ENCODE assay signal across 19 cellular contexts in the genomic region with DNA sequence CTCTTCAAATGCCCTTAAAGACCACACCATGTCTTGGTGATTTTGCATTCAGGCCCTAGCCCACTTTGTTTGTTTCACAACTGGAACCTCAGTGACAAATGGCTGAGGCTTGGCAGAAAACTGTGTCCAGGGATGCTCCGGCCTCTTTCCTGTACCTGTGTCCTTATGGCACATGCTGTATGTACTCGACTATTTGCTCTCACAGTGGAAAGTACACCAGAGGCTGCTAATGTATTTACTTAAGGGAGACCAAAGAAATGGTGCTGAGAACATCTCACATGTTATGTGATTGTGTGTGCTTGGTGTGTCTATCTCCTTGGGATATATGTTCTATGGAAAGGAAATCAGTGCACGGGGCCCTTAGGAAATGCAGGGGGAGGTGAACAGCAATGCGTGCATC.
"Had no signal": no experiment of that assay in that cellular context is flagged by ENCODE, and none has a peak within 500 bp of the region (broad histone marks: within the 10 kb centered on the region; RNA-seq: fewer than 3 reads in every experiment).

No MANE protein-coding gene starts in this region.

- DNase-seq: dermis blood vessel endothelial cell; effector memory CD4-positive, alpha-beta T cell; foreskin keratinocyte; left ventricle myocardium superior; naive thymus-derived CD8-positive, alpha-beta T cell; nephron progenitor cell; nucleus accumbens; stimulated activated CD4-positive, alpha-beta T cell treated with anti-CD3 and anti-CD28 coated beads, Interleukin-2, amount 100 ng/mL, for 48 hours; stimulated activated naive B cell treated with anti-CD40 and anti-IgM and Interleukin-4, amounts not matched to agents 10 μg/mL and 1 μg/mL and 100 μg/mL, for 72 hours; upper lobe of left lung had no signal

- H3K36me3 ChIP-seq: esophagus muscularis mucosa, gastroesophageal sphincter, lower lobe of right lung, prostate gland, right atrium auricular region, thoracic aorta, tibial nerve, upper lobe of left lung had no signal

- H3K4me3 ChIP-seq: coronary artery, esophagus muscularis mucosa, gastroesophageal sphincter, lower lobe of right lung, prostate gland, right atrium auricular region, thoracic aorta, tibial nerve, upper lobe of left lung had no signal

- H3K4me1 ChIP-seq: foreskin keratinocyte had no signal

- H3K27ac ChIP-seq: coronary artery, esophagus muscularis mucosa, foreskin keratinocyte, gastroesophageal sphincter, lower lobe of right lung, prostate gland, right atrium auricular region, thoracic aorta, tibial nerve, upper lobe of left lung had no signal

- H3K27me3 ChIP-seq: esophagus muscularis mucosa, foreskin keratinocyte, gastroesophageal sphincter, right atrium auricular region, tibial nerve, upper lobe of left lung had no signal

- H3K9me3 ChIP-seq: esophagus muscularis mucosa, gastroesophageal sphincter, lower lobe of right lung, prostate gland, right atrium auricular region, thoracic aorta, tibial nerve, upper lobe of left lung had no signal

- ATAC-seq: foreskin keratinocyte; gastroesophageal sphincter; left ventricle myocardium superior; lower lobe of right lung; naive thymus-derived CD8-positive, alpha-beta T cell; sciatic nerve; stimulated activated naive B cell treated with anti-CD40 and anti-IgM and Interleukin-4, amounts not matched to agents 10 μg/mL and 1 μg/mL and 100 μg/mL, for 72 hours had no signal
